34 cellular contexts compared by ENCODE assay signal in the genomic region with DNA sequence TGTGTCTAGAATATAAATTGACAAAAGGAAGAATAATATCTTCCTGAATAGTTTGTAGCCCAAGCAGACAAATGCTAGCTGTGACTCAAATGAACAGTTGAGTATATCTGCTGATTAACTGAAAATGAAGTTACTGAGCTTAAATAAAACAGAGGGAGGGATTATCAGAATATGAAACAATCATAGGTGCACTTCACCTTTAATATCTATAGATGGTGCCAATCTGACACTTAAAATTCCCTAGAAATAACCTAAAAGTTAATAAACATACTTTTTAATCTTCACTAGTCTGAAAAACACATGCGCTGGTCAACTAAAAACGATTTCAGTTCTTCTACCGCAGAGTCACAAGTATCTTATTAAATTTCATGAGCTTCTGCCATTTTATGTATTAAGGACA.
A peak's percentile ranks its signal among the peaks of the same experiment; 100 is the strongest.
DNase-seq lines count a peak whose midpoint lies in the region; ATAC-seq, FAIRE-seq and TF ChIP-seq lines count a peak whose summit lies in the region.
"Had no signal": no experiment of that assay in that cellular context is flagged by ENCODE, and none has a peak within 500 bp of the region (broad histone marks: within the 10 kb centered on the region; RNA-seq: fewer than 3 reads in every experiment).

No MANE protein-coding gene starts in this region.

- H3K4me2 ChIP-seq in PC-9, result no peak overlapping the region
- H3K4me2 ChIP-seq in mesenchymal stem cell (ENCODE audit: low read length, poor library complexity, severe bottlenecking), result no peak overlapping the region
- H3K4me2 ChIP-seq: neural progenitor cell had no signal

- TF ChIP-seq EP300 in Ishikawa (IDR thresholded peaks at IDR 0.05; ENCODE audit: borderline replicate concordance), result no peak

- peak; percentile 18 for TF ChIP-seq CTCF in activated CD8-positive, alpha-beta T cell treated with anti-CD3 and anti-CD28 coated beads for 36 hours (IDR thresholded peaks at IDR 0.05)
- TF ChIP-seq CTCF in PC-9 (conservative IDR thresholded peaks at IDR 0.05), result peak; percentile 39; the same call in 1 of the 2 replicates
- TF ChIP-seq CTCF in retinal pigment epithelial cell (conservative IDR thresholded peaks at IDR 0.05; ENCODE audit: low read depth, low read length), result peak; percentile 9

- H3K14ac ChIP-seq in mesenchymal stem cell (ENCODE audit: low read length in 2 of 2), result no peak overlapping the region

- no peaks in the 10 kb centered on the region for H3K9me3 Mint-ChIP-seq in activated CD8-positive, alpha-beta T cell treated with anti-CD3 and anti-CD28 coated beads for 36 hours
- H3K9me3 Mint-ChIP-seq in activated CD8-positive, alpha-beta T cell treated with anti-CD3 and anti-CD28 coated beads, Interleukin-2, amount 10 ng/mL, durations not matched to agents 7 days and 5 days (ENCODE audit: insufficient read depth), result no peaks in the 10 kb centered on the region
- H3K9me3 Mint-ChIP-seq: effector memory CD8-positive, alpha-beta T cell; neural progenitor cell had no signal

- no peaks in the 10 kb centered on the region for H3F3A ChIP-seq in PC-9 (ENCODE audit: insufficient read depth, low read depth)

- H3K9me3 ChIP-seq in PC-9 (ENCODE audit: insufficient read depth, low read depth) (no peaks in the 10 kb centered on the region), mesenchymal stem cell (ENCODE audit: control insufficient read depth, low read length) (no peaks in the 10 kb centered on the region)
- H3K9me3 ChIP-seq: right lobe of liver, stomach, thyroid gland, vagina had no signal

- H3K27me3 ChIP-seq in PC-9 (ENCODE audit: insufficient read depth, low read depth) (no peaks in the 10 kb centered on the region), mesenchymal stem cell (ENCODE audit: control insufficient read depth in 1 of 2, insufficient read depth in 1 of 2, low read length in 2 of 2) (no peaks in the 10 kb centered on the region)
- H3K27me3 ChIP-seq: neural progenitor cell, right lobe of liver, stomach, thyroid gland, vagina had no signal

- H3K36me3 ChIP-seq in PC-9 (ENCODE audit: low read depth) (no peaks in the 10 kb centered on the region), mesenchymal stem cell (ENCODE audit: control insufficient read depth in 1 of 2, insufficient read depth in 2 of 2, low read depth in 1 of 2, low read length in 2 of 2) (no peaks in the 10 kb centered on the region)
- H3K36me3 ChIP-seq: neural progenitor cell, right lobe of liver, stomach, thyroid gland, vagina had no signal

- no peak overlapping the region for H3K23ac ChIP-seq in mesenchymal stem cell (ENCODE audit: low read length in 2 of 2)

- H3K4me1 Mint-ChIP-seq in activated CD8-positive, alpha-beta T cell treated with anti-CD3 and anti-CD28 coated beads for 36 hours (ENCODE audit: low read depth), result no peaks in the 10 kb centered on the region
- no peaks in the 10 kb centered on the region for H3K4me1 Mint-ChIP-seq in activated CD8-positive, alpha-beta T cell treated with anti-CD3 and anti-CD28 coated beads, Interleukin-2, amount 10 ng/mL, durations not matched to agents 7 days and 5 days (ENCODE audit: low read depth)
- H3K4me1 Mint-ChIP-seq: activated CD4-positive, alpha-beta T cell treated with anti-CD3 and anti-CD28 coated beads for 36 hours; neural progenitor cell had no signal

- H3K4me1 ChIP-seq in PC-9 (replicated peaks; ENCODE audit: insufficient read depth) (no peaks in the 10 kb centered on the region), mesenchymal stem cell (ENCODE audit: control insufficient read depth, insufficient read depth, low read depth, low read length) (no peaks in the 10 kb centered on the region)
- H3K4me1 ChIP-seq: neural progenitor cell, right lobe of liver, stomach, thyroid gland, vagina had no signal

- no TSS peak for BruUV-seq in PC-9 (replicated peaks; lab: Mats Ljungman, UMichigan)

- no peak overlapping the region for H3K4ac ChIP-seq in mesenchymal stem cell (ENCODE audit: low read depth in 1 of 2, low read length in 2 of 2)

- no peak overlapping the region for H3K4me3 Mint-ChIP-seq in activated CD8-positive, alpha-beta T cell treated with anti-CD3 and anti-CD28 coated beads for 36 hours
- no peak overlapping the region for H3K4me3 Mint-ChIP-seq in activated CD8-positive, alpha-beta T cell treated with anti-CD3 and anti-CD28 coated beads, Interleukin-2, amount 10 ng/mL, durations not matched to agents 7 days and 5 days
- H3K4me3 Mint-ChIP-seq: activated CD4-positive, alpha-beta T cell treated with anti-CD3 and anti-CD28 coated beads for 36 hours; activated naive CD8-positive, alpha-beta T cell; CD4-positive, CD25-positive, alpha-beta regulatory T cell; effector memory CD8-positive, alpha-beta T cell; neural progenitor cell had no signal

- no peak overlapping the region for H3K18ac ChIP-seq in mesenchymal stem cell (ENCODE audit: low read depth in 1 of 2, low read length in 2 of 2)

- H3K79me1 ChIP-seq in mesenchymal stem cell (replicated peaks; ENCODE audit: low read length, poor library complexity, severe bottlenecking), result no peaks in the 10 kb centered on the region

- H3K36me3 Mint-ChIP-seq in activated CD8-positive, alpha-beta T cell treated with anti-CD3 and anti-CD28 coated beads for 36 hours (ENCODE audit: low read depth), result no peaks in the 10 kb centered on the region
- H3K36me3 Mint-ChIP-seq in activated CD8-positive, alpha-beta T cell treated with anti-CD3 and anti-CD28 coated beads, Interleukin-2, amount 10 ng/mL, durations not matched to agents 7 days and 5 days (ENCODE audit: low read depth), result no peaks in the 10 kb centered on the region
- H3K36me3 Mint-ChIP-seq: activated naive CD8-positive, alpha-beta T cell; CD4-positive, CD25-positive, alpha-beta regulatory T cell; neural progenitor cell had no signal

- H2BK5ac ChIP-seq in mesenchymal stem cell (ENCODE audit: low read depth, low read length, poor library complexity, severe bottlenecking), result no peak overlapping the region

- TF ChIP-seq RAD21 in Ishikawa (IDR thresholded peaks at IDR 0.05; ENCODE audit: low read depth), result peak; percentile 23; the same call in 1 of the 2 replicates

- FAIRE-seq in HTR-8/SVneo (lab: Jason Lieb, UNC), result no peak
- FAIRE-seq: bronchial epithelial cell, GM12892 had no signal

- H3K9ac ChIP-seq in mesenchymal stem cell (ENCODE audit: low read length), result no peak overlapping the region
- H3K9ac ChIP-seq: neural progenitor cell had no signal

- no peak overlapping the region for H2BK15ac ChIP-seq in mesenchymal stem cell (ENCODE audit: low read depth, poor library complexity, severe bottlenecking)

- H2AFZ ChIP-seq in PC-9 (no peak overlapping the region), mesenchymal stem cell (ENCODE audit: low read depth, low read length) (no peak overlapping the region)
- H2AFZ ChIP-seq: neural progenitor cell had no signal

- no peak for DNase-seq in activated CD8-positive, alpha-beta T cell treated with anti-CD3 and anti-CD28 coated beads for 36 hours
- no peak for DNase-seq in activated CD8-positive, alpha-beta T cell treated with anti-CD3 and anti-CD28 coated beads, Interleukin-2, amount 10 ng/mL, durations not matched to agents 7 days and 5 days
- DNase-seq in PC-9 (no peak), retinal pigment epithelial cell (ENCODE audit: low read depth) (no peak), ecto neural progenitor cell (ENCODE audit: low spot score) (no peak), mesenchymal stem cell (no peak), HTR-8/SVneo (ENCODE audit: insufficient read length, low spot score) (no peak)
- DNase-seq: activated CD4-positive, alpha-beta T cell treated with anti-CD3 and anti-CD28 coated beads for 36 hours; activated CD8-positive, alpha-beta memory T cell treated with anti-CD3 and anti-CD28 coated beads for 24 hours; activated T-cell treated with anti-CD3 and anti-CD28 coated beads for 4 hours; effector memory CD8-positive, alpha-beta T cell; H7; Karpas-422; mesendoderm; NCI-H1092; NCI-H1694; OCI-M1; right lobe of liver; SHP77; stimulated activated CD4-positive, alpha-beta T cell treated with anti-CD3 and anti-CD28 coated beads, Interleukin-12 subunit alpha, Interleukin-12 subunit beta, amount 100 ng/mL, for 4 hours; stimulated activated CD4-positive, alpha-beta T cell treated with anti-CD3 and anti-CD28 coated beads, Interleukin-2, amount 100 ng/mL, for 48 hours; stomach; thyroid gland had no signal

- H3K27ac Mint-ChIP-seq in activated CD8-positive, alpha-beta T cell treated with anti-CD3 and anti-CD28 coated beads for 36 hours, result no peak overlapping the region
- no peak overlapping the region for H3K27ac Mint-ChIP-seq in activated CD8-positive, alpha-beta T cell treated with anti-CD3 and anti-CD28 coated beads, Interleukin-2, amount 10 ng/mL, durations not matched to agents 7 days and 5 days
- H3K27ac Mint-ChIP-seq: activated CD4-positive, alpha-beta T cell treated with anti-CD3 and anti-CD28 coated beads for 36 hours; activated naive CD8-positive, alpha-beta T cell; CD4-positive, CD25-positive, alpha-beta regulatory T cell; neural progenitor cell had no signal

- no peaks in the 10 kb centered on the region for H3K9me2 ChIP-seq in PC-9 (ENCODE audit: insufficient read depth)

- no peaks in the 10 kb centered on the region for H3K79me2 ChIP-seq in PC-9 (ENCODE audit: low read depth)

- WGBS in mesenchymal stem cell, result 86% methylated on average over 3 of the region's 3 CpGs

- H3K4me3 ChIP-seq in PC-9 (no peak overlapping the region), retinal pigment epithelial cell (ENCODE audit: low read length) (no peak overlapping the region), mesenchymal stem cell (ENCODE audit: insufficient read depth in 1 of 2, low read depth in 1 of 2, low read length in 2 of 2) (no peak overlapping the region)
- H3K4me3 ChIP-seq: coronary artery, neural progenitor cell, right lobe of liver, stomach, thyroid gland, vagina had no signal

- no peak overlapping the region for H4K91ac ChIP-seq in mesenchymal stem cell (ENCODE audit: low read length)

- CTCF ChIA-PET in activated CD8-positive, alpha-beta T cell treated with anti-CD3 and anti-CD28 coated beads for 36 hours (lab: Charles Lee), result interaction anchor here (0.7 to 2.4 kb wide), 10 partner anchors 17 to 419 kb away, joined by 3 to 8 read pairs (median 3); no protein-coding TSS in a partner anchor
- CTCF ChIA-PET in activated CD8-positive, alpha-beta T cell treated with anti-CD3 and anti-CD28 coated beads, Interleukin-2, amount 10 ng/mL, durations not matched to agents 7 days and 5 days (lab: Charles Lee), result interaction anchor here (0.6 to 1.2 kb wide), 6 partner anchors 8 to 414 kb away, joined by 3 to 5 read pairs (median 4); no protein-coding TSS in a partner anchor
- CTCF ChIA-PET in PC-9 (lab: Charles Lee), result interaction anchor here (0.6 to 0.8 kb wide), 3 partner anchors 22 to 413 kb away, joined by 3 to 4 read pairs (median 3); no protein-coding TSS in a partner anchor

- POLR2A ChIA-PET in activated CD8-positive, alpha-beta T cell treated with anti-CD3 and anti-CD28 coated beads for 36 hours (lab: Charles Lee), result interaction anchor here (0.6 kb wide), 1 partner anchor 1370 kb away, joined by 3 read pairs; no protein-coding TSS in a partner anchor
- POLR2A ChIA-PET in activated CD8-positive, alpha-beta T cell treated with anti-CD3 and anti-CD28 coated beads, Interleukin-2, amount 10 ng/mL, durations not matched to agents 7 days and 5 days (lab: Charles Lee), result no interaction called here
- POLR2A ChIA-PET in PC-9 (lab: Charles Lee; ENCODE audit: unreplicated experiment), result no interaction called here

- H2AK5ac ChIP-seq in mesenchymal stem cell (ENCODE audit: low read length, severe bottlenecking), result no peak overlapping the region

- no peak overlapping the region for H2BK120ac ChIP-seq in mesenchymal stem cell (ENCODE audit: low read depth, low read length)

- H3K27me3 Mint-ChIP-seq in activated CD8-positive, alpha-beta T cell treated with anti-CD3 and anti-CD28 coated beads for 36 hours, result no peaks in the 10 kb centered on the region
- H3K27me3 Mint-ChIP-seq in activated CD8-positive, alpha-beta T cell treated with anti-CD3 and anti-CD28 coated beads, Interleukin-2, amount 10 ng/mL, durations not matched to agents 7 days and 5 days (ENCODE audit: low read depth), result peaks cover 10% of the 10 kb centered on the region
- H3K27me3 Mint-ChIP-seq: activated naive CD8-positive, alpha-beta T cell had no signal

- H3K27ac ChIP-seq in PC-9 (no peak overlapping the region), mesenchymal stem cell (ENCODE audit: low read length, poor library complexity, severe bottlenecking) (no peak overlapping the region)
- H3K27ac ChIP-seq: coronary artery, HL-60, neural progenitor cell, right lobe of liver, stomach, thyroid gland, vagina, VCaP had no signal

- H4K20me1 ChIP-seq in PC-9 (ENCODE audit: insufficient read depth), result no peaks in the 10 kb centered on the region

- intact Hi-C loops in activated CD8-positive, alpha-beta T cell treated with anti-CD3 and anti-CD28 coated beads for 36 hours (cut with micrococcal nuclease), result no loop called here
- intact Hi-C loops in PC-9 (cut with micrococcal nuclease; ENCODE audit: unreplicated experiment), result loop anchor here (1.0 kb wide), 1 partner anchor 413 kb away; no protein-coding TSS in a partner anchor

- no peak overlapping the region for H4K8ac ChIP-seq in mesenchymal stem cell (ENCODE audit: low read length)

- ATAC-seq in activated CD8-positive, alpha-beta T cell treated with anti-CD3 and anti-CD28 coated beads for 36 hours, result no peak
- ATAC-seq in activated CD8-positive, alpha-beta T cell treated with anti-CD3 and anti-CD28 coated beads, Interleukin-2, amount 10 ng/mL, durations not matched to agents 7 days and 5 days, result no peak
- ATAC-seq: activated CD4-positive, alpha-beta T cell treated with anti-CD3 and anti-CD28 coated beads for 36 hours; effector memory CD8-positive, alpha-beta T cell; left lobe of liver; right lobe of liver had no signal

- H2BK12ac ChIP-seq in mesenchymal stem cell (ENCODE audit: low read length in 2 of 2), result no peak overlapping the region
